In genomic region chr2:219297766-219298456, GRCh38 we compare ENCODE assay signal across 14 cellular contexts. TPM values are rescaled to one million over a fixed set of nuclear protein-coding genes. Genes with fewer than 3 reads are reported as not detected.
DNase-seq lines count a peak whose midpoint lies in the region; ATAC-seq and TF ChIP-seq lines count a peak whose summit lies in the region.
"Had no signal": no experiment of that assay in that cellular context is flagged by ENCODE, and none has a peak within 500 bp of the region (broad histone marks: within the 10 kb centered on the region; RNA-seq: fewer than 3 reads in every experiment).

No MANE protein-coding gene starts in this region.

- H2BK12ac ChIP-seq in neuronal stem cell (ENCODE audit: low read length): no peak overlapping the region

- H2BK15ac ChIP-seq in IMR-90 (ENCODE audit: low read depth, low read length): no peak overlapping the region
- peak overlapping the region; percentile 71 for H2BK15ac ChIP-seq in neuronal stem cell (ENCODE audit: low read length)

- H3K4me1 ChIP-seq in IMR-90 (ENCODE audit: control insufficient read depth, insufficient read depth, low read length): peaks cover 8% of the 10 kb centered on the region; the same call in 1 of the 2 replicates
- no peaks in the 10 kb centered on the region for H3K4me1 ChIP-seq in endodermal cell (ENCODE audit: control insufficient read depth, insufficient read depth, low read length)
- peaks cover 26 to 28% of the 10 kb centered on the region in 2 donors for H3K4me1 ChIP-seq in neuronal stem cell (ENCODE audit: control insufficient read depth in 2 of 2, insufficient read depth in 1 of 2, low read depth in 1 of 2, low read length in 2 of 2)

- H3K9me1 ChIP-seq in IMR-90 (ENCODE audit: insufficient read depth, low read length): no peaks in the 10 kb centered on the region

- H3K56ac ChIP-seq in IMR-90 (ENCODE audit: extremely low read depth, insufficient read depth, low read length): no peak overlapping the region

- H3K14ac ChIP-seq in IMR-90 (replicated peaks; ENCODE audit: low read depth, low read length) (no peak overlapping the region), neuronal stem cell (ENCODE audit: low read length) (peak overlapping the region; percentile 58)

- H3K27me3 ChIP-seq in IMR-90 (ENCODE audit: control insufficient read depth, insufficient read depth, low read length) (no peaks in the 10 kb centered on the region), endodermal cell (ENCODE audit: control insufficient read depth, insufficient read depth, low read length, poor library complexity, severe bottlenecking) (peaks cover 47% of the 10 kb centered on the region), neuronal stem cell (ENCODE audit: control insufficient read depth in 3 of 3, insufficient read depth in 3 of 3, low read depth in 1 of 3, low read length in 3 of 3) (peaks cover 0 to 28% (median 0%) of the 10 kb centered on the region in 3 experiments)

- H3K4me3 ChIP-seq in IMR-90 (ENCODE audit: insufficient read depth, low read depth, low read length): no peak overlapping the region
- no peak overlapping the region for H3K4me3 ChIP-seq in endodermal cell (ENCODE audit: low read length)
- H3K4me3 ChIP-seq in neuronal stem cell (ENCODE audit: low read length in 2 of 2): no peak overlapping the region
- H3K4me3 ChIP-seq: coronary artery, tibial artery had no signal

- no peaks in the 10 kb centered on the region for H4K20me1 ChIP-seq in IMR-90 (ENCODE audit: insufficient read depth, low read length)

- POLR2A ChIA-PET in IMR-90 (lab: Charles Lee; ENCODE audit: unreplicated experiment): no interaction called here

- intact Hi-C loops in IMR-90 (cut with micrococcal nuclease): loop anchor here (1.0 to 5.0 kb wide), 4 partner anchors 79 to 241 kb away; partner anchors contain the start of gene NHEJ1

- H2AFZ ChIP-seq in IMR-90 (replicated peaks; ENCODE audit: low read length, poor library complexity) (no peak overlapping the region), neuronal stem cell (ENCODE audit: low read length) (no peak overlapping the region)

- DNase-seq in D341Med (ENCODE audit: low spot score) (peak; percentile 51), IMR-90 (no peak), endodermal cell (peak; percentile 64), neuronal stem cell (ENCODE audit: low spot score) (no peak), omental fat pad (ENCODE audit: low spot score) (no peak), globus pallidus (ENCODE audit: low spot score) (no peak)

- H4K8ac ChIP-seq in IMR-90 (ENCODE audit: low read depth in 2 of 2, low read length in 2 of 2): no peak overlapping the region
- no peak overlapping the region for H4K8ac ChIP-seq in neuronal stem cell (ENCODE audit: low read depth, low read length)

- no peak overlapping the region for H3K23ac ChIP-seq in IMR-90 (ENCODE audit: low read depth, low read length)
- no peak overlapping the region for H3K23ac ChIP-seq in neuronal stem cell (ENCODE audit: low read depth, low read length, poor library complexity)

- TF ChIP-seq RAD21 in IMR-90 (IDR thresholded peaks at IDR 0.05; ENCODE audit: low read length): no peak

- peak overlapping the region; percentile 69 for H2AK9ac ChIP-seq in IMR-90 (replicated peaks; ENCODE audit: low read depth, low read length, poor library complexity)

- peaks cover 3% of the 10 kb centered on the region for H3K4me1 Mint-ChIP-seq in endodermal cell

- H2BK5ac ChIP-seq in IMR-90 (ENCODE audit: low read depth, low read length, poor library complexity, severe bottlenecking): no peak overlapping the region
- no peak overlapping the region for H2BK5ac ChIP-seq in neuronal stem cell (ENCODE audit: low read length)

- in situ Hi-C loops in IMR-90 (cut with MboI; ENCODE audit: low sequenced_read_pairs): loop anchor here (5.0 kb wide), 1 partner anchor 126 kb away; the partner anchor contains the start of gene SLC23A3

- ATAC-seq in IMR-90 (ENCODE audit: low read depth) (no peak), omental fat pad (ENCODE audit: low FRiP score) (no peak), GM21723 (IDR thresholded peaks at IDR 0.05; ENCODE audit: unreplicated experiment) (no peak)

- H3K27ac ChIP-seq in IMR-90 (ENCODE audit: insufficient read depth, low read length) (no peak overlapping the region), endodermal cell (ENCODE audit: low read depth, low read length) (no peak overlapping the region), neuronal stem cell (replicated peaks; ENCODE audit: low read length) (no peak overlapping the region)
- H3K27ac ChIP-seq: coronary artery, tibial artery had no signal

- no peak overlapping the region for H4K5ac ChIP-seq in IMR-90 (ENCODE audit: low read depth, low read length)

- H2BK120ac ChIP-seq in IMR-90 (ENCODE audit: low read depth, low read length): no peak overlapping the region
- H2BK120ac ChIP-seq in neuronal stem cell (ENCODE audit: low read depth, low read length): no peak overlapping the region

- no peak overlapping the region for H3K27ac Mint-ChIP-seq in endodermal cell
- H3K27ac Mint-ChIP-seq: activated CD8-positive, alpha-beta T cell treated with anti-CD3 and anti-CD28 coated beads, Interleukin-2, amount 10 ng/mL, durations not matched to agents 7 days and 5 days; mesothelial cell of epicardium had no signal

- CTCF ChIA-PET in IMR-90 (lab: Yijun Ruan, JAX): no interaction called here

- H3K4me2 ChIP-seq in IMR-90 (ENCODE audit: low read depth, low read length) (no peak overlapping the region), neuronal stem cell (ENCODE audit: insufficient read depth, low read length, poor library complexity, severe bottlenecking) (no peak overlapping the region)

- no peak overlapping the region for H3K9ac ChIP-seq in IMR-90 (ENCODE audit: low read depth, low read length)
- no peak overlapping the region for H3K9ac ChIP-seq in endodermal cell (ENCODE audit: extremely low read depth, low read length, poor library complexity, severe bottlenecking)
- no peak overlapping the region for H3K9ac ChIP-seq in neuronal stem cell (ENCODE audit: low read depth, low read length, poor library complexity)

- H3K79me1 ChIP-seq in IMR-90 (ENCODE audit: low read depth in 1 of 2, low read length in 2 of 2): no peaks in the 10 kb centered on the region
- no peaks in the 10 kb centered on the region for H3K79me1 ChIP-seq in neuronal stem cell (ENCODE audit: low read depth, low read length)

- H2BK20ac ChIP-seq in IMR-90 (ENCODE audit: low read depth, low read length): no peak overlapping the region

- no peak overlapping the region for H4K91ac ChIP-seq in IMR-90 (ENCODE audit: insufficient read depth, low read depth, low read length)
- no peak overlapping the region for H4K91ac ChIP-seq in neuronal stem cell (ENCODE audit: low read depth, low read length, poor library complexity)

- no peak for TF ChIP-seq POLR2A in IMR-90 (IDR thresholded peaks at IDR 0.05; ENCODE audit: low read depth, low read length)

- TF ChIP-seq CTCF in IMR-90 (conservative IDR thresholded peaks at IDR 0.05; ENCODE audit: low read depth, low read length): peak; percentile 28; the same call in 1 of the 2 replicates
- TF ChIP-seq CTCF in endodermal cell (conservative IDR thresholded peaks at IDR 0.05): no peak
- TF ChIP-seq CTCF in omental fat pad (IDR thresholded peaks at IDR 0.05): no peak

- BruUV-seq in IMR-90 (replicated peaks; lab: Mats Ljungman, UMichigan): no TSS peak

- dilution Hi-C loops in IMR-90 (cut with HindIII; ENCODE audit: low sequenced_read_pairs, unreplicated experiment): no loop called here

- H3K9me3 ChIP-seq in IMR-90 (ENCODE audit: control insufficient read depth, insufficient read depth, low read length) (no peaks in the 10 kb centered on the region), endodermal cell (ENCODE audit: control insufficient read depth, low read length) (no peaks in the 10 kb centered on the region), neuronal stem cell (replicated peaks in 1 of 2; ENCODE audit: control insufficient read depth in 2 of 2, insufficient read depth in 1 of 2, low read depth in 1 of 2, low read length in 2 of 2) (peaks cover 0 to under 1% of the 10 kb centered on the region in 2 donors)
- H3K9me3 ChIP-seq: tibial artery had no signal

- H3K27me3 Mint-ChIP-seq in endodermal cell (ENCODE audit: insufficient read depth): peaks cover 64% of the 10 kb centered on the region

- H3K4me3 Mint-ChIP-seq in endodermal cell: no peak overlapping the region
- H3K4me3 Mint-ChIP-seq: CD4-positive, alpha-beta memory T cell; mesothelial cell of epicardium had no signal

- WGBS in IMR-90 (ENCODE audit: extremely low coverage in 2 of 2, insufficient read length in 1 of 2), 2 experiments: 100% methylated on average over 3 of the region's 14 CpGs; no CpG with 5 or more reads in 1 of the 2 experiments
- 91 to 93% methylated on average over 7 to 14 of the region's 14 CpGs for WGBS in endodermal cell (ENCODE audit: insufficient coverage in 1 of 2, insufficient read length in 1 of 2), 2 experiments
- WGBS in neuronal stem cell (ENCODE audit: extremely low coverage in 2 of 2, insufficient read length in 2 of 2, insufficient replicate concordance in 1 of 2), 2 donors: no CpG with 5 or more reads among the region's 14 CpGs

- no peaks in the 10 kb centered on the region for H3K36me3 Mint-ChIP-seq in endodermal cell (ENCODE audit: low read depth)
- H3K36me3 Mint-ChIP-seq: CD4-positive, alpha-beta memory T cell; IgD-negative memory B cell; mesothelial cell of epicardium had no signal

- H3K36me3 ChIP-seq in IMR-90 (ENCODE audit: control insufficient read depth, insufficient read depth, low read length) (peaks cover 4% of the 10 kb centered on the region), endodermal cell (ENCODE audit: control insufficient read depth, insufficient read depth, low read length) (no peaks in the 10 kb centered on the region), neuronal stem cell (replicated peaks in 1 of 2; ENCODE audit: control insufficient read depth in 2 of 2, insufficient read depth in 2 of 2, low read length in 2 of 2) (no peaks in the 10 kb centered on the region)
- H3K36me3 ChIP-seq: tibial artery had no signal

- H3K9me3 Mint-ChIP-seq in endodermal cell: no peaks in the 10 kb centered on the region
- H3K9me3 Mint-ChIP-seq: IgD-negative memory B cell, mesothelial cell of epicardium had no signal

- no peak overlapping the region for H3K4ac ChIP-seq in IMR-90 (ENCODE audit: low read depth, low read length)
- H3K4ac ChIP-seq in neuronal stem cell (ENCODE audit: low read length): peak overlapping the region; percentile 44

- H2AK5ac ChIP-seq in IMR-90 (ENCODE audit: low read depth, low read length) (no peak overlapping the region), neuronal stem cell (ENCODE audit: low read depth, low read length) (peak overlapping the region; percentile 66)

- no peak overlapping the region for H3K18ac ChIP-seq in IMR-90 (ENCODE audit: low read depth, low read length)
- peak overlapping the region; percentile 29 for H3K18ac ChIP-seq in neuronal stem cell (ENCODE audit: low read length)

RNA-seq across cellular contexts. Expression of gene PTPRN, which starts 11.3 kb away (rescaled TPM):
- total RNA-seq in IMR-90 (2012; rRNA removed) (4.4 and 5.2 TPM in 2 replicates), endodermal cell (1 to 10 TPM in 1 of 2 donors, under 1 TPM in 1; 0.44 to 1.1 TPM), omental fat pad (1 to 10 TPM in 1 of 4 donors, under 1 TPM in 1, not detected in 2; 0.12 to 1.0 TPM)
- 21.4 and 22.0 TPM in 2 replicates for polyA plus RNA-seq in IMR-90 (2012; rRNA removed)
- polyA plus RNA-seq in IMR-90 (2012; cell fraction: cytosol; rRNA removed): 16.3 and 28.2 TPM in 2 replicates
- polyA plus RNA-seq in IMR-90 (2012; cell fraction: nucleus; rRNA removed; ENCODE audit: low replicate concordance): 20.4 and 43.0 TPM in 2 replicates
- polyA plus RNA-seq in endodermal cell (2013, experiment 1 of 2): 6.5 TPM
- polyA plus RNA-seq in endodermal cell (2013, experiment 2 of 2): 4.9 TPM
- 0.36 TPM for polyA plus RNA-seq in neuronal stem cell (2013, experiment 1 of 2)
- 0.47 TPM for polyA plus RNA-seq in neuronal stem cell (2013, experiment 2 of 2)
- total RNA-seq: CD4-positive, alpha-beta memory T cell; skeletal muscle tissue had no signal
- polyA plus RNA-seq: IgD-negative memory B cell had no signal

RNA-seq across cellular contexts. Expression of gene DNAJB2, which starts 18.7 kb away (rescaled TPM):
- total RNA-seq in IMR-90 (2012; rRNA removed) (30.6 and 43.0 TPM in 2 replicates), endodermal cell (10 to 100 TPM; 61.9 to 80.9 TPM), omental fat pad (10 to 100 TPM; 27.5 to 56.6 (median 46.8) TPM)
- 45.8 and 50.7 TPM in 2 replicates for polyA plus RNA-seq in IMR-90 (2012; rRNA removed)
- polyA plus RNA-seq in IMR-90 (2012; cell fraction: cytosol; rRNA removed): 48.2 and 52.0 TPM in 2 replicates
- polyA plus RNA-seq in IMR-90 (2012; cell fraction: nucleus; rRNA removed; ENCODE audit: low replicate concordance): 150 and 169 TPM in 2 replicates
- polyA plus RNA-seq in endodermal cell (2013, experiment 1 of 2): 49.6 TPM
- polyA plus RNA-seq in endodermal cell (2013, experiment 2 of 2): 53.0 TPM
- polyA plus RNA-seq in neuronal stem cell (2013, experiment 1 of 2): 39.6 TPM
- 39.1 TPM for polyA plus RNA-seq in neuronal stem cell (2013, experiment 2 of 2)

RNA-seq across cellular contexts. Expression of gene RESP18, which starts 34.6 kb away (rescaled TPM):
- total RNA-seq in IMR-90 (2012; rRNA removed): not detected in 2 replicates
- not detected in 2 replicates for polyA plus RNA-seq in IMR-90 (2012; rRNA removed)
- not detected in 2 replicates for polyA plus RNA-seq in IMR-90 (2012; cell fraction: cytosol; rRNA removed)
- not detected in 2 replicates for polyA plus RNA-seq in IMR-90 (2012; cell fraction: nucleus; rRNA removed; ENCODE audit: low replicate concordance)
- not detected for total RNA-seq in endodermal cell
- polyA plus RNA-seq in endodermal cell (2013, experiment 1 of 2): not detected
- polyA plus RNA-seq in endodermal cell (2013, experiment 2 of 2): not detected
- polyA plus RNA-seq in neuronal stem cell (2013, experiment 1 of 2): not detected
- not detected for polyA plus RNA-seq in neuronal stem cell (2013, experiment 2 of 2)
- total RNA-seq in omental fat pad: not detected
- total RNA-seq: activated CD8-positive, alpha-beta T cell treated with anti-CD3 and anti-CD28 coated beads, Interleukin-2, amount 10 ng/mL, durations not matched to agents 7 days and 5 days; CD4-positive, alpha-beta memory T cell; mesothelial cell of epicardium; skeletal muscle tissue had no signal
- polyA plus RNA-seq: CD4-positive, alpha-beta memory T cell; IgD-negative memory B cell had no signal

RNA-seq across cellular contexts. Expression of gene TUBA4A, which starts 44.2 kb away (rescaled TPM):
- total RNA-seq in IMR-90 (2012; rRNA removed) (21.9 and 26.1 TPM in 2 replicates), endodermal cell (1 to 10 TPM; 4.0 to 9.5 TPM), omental fat pad (10 to 100 TPM; 26.9 to 74.0 (median 50.3) TPM)
- 30.3 and 35.6 TPM in 2 replicates for polyA plus RNA-seq in IMR-90 (2012; rRNA removed)
- 19.5 and 39.0 TPM in 2 replicates for polyA plus RNA-seq in IMR-90 (2012; cell fraction: cytosol; rRNA removed)
- polyA plus RNA-seq in IMR-90 (2012; cell fraction: nucleus; rRNA removed; ENCODE audit: low replicate concordance): 46.8 and 128 TPM in 2 replicates
- polyA plus RNA-seq in endodermal cell (2013, experiment 1 of 2): 3.3 TPM
- 2.3 TPM for polyA plus RNA-seq in endodermal cell (2013, experiment 2 of 2)
- polyA plus RNA-seq in neuronal stem cell (2013, experiment 1 of 2): 0.42 TPM
- polyA plus RNA-seq in neuronal stem cell (2013, experiment 2 of 2): 0.78 TPM

RNA-seq across cellular contexts. Expression of gene TUBA4B, which starts 44.9 kb away (rescaled TPM):
- total RNA-seq in IMR-90 (2012; rRNA removed): not detected in 2 replicates
- polyA plus RNA-seq in IMR-90 (2012; rRNA removed): not detected in 2 replicates
- polyA plus RNA-seq in IMR-90 (2012; cell fraction: cytosol; rRNA removed): not detected in 2 replicates
- polyA plus RNA-seq in IMR-90 (2012; cell fraction: nucleus; rRNA removed; ENCODE audit: low replicate concordance): 0.05 TPM in 1 of 2 replicates, not detected in the other
- total RNA-seq in endodermal cell: not detected
- polyA plus RNA-seq in endodermal cell (2013, experiment 1 of 2): not detected
- not detected for polyA plus RNA-seq in endodermal cell (2013, experiment 2 of 2)
- not detected for polyA plus RNA-seq in neuronal stem cell (2013, experiment 1 of 2)
- polyA plus RNA-seq in neuronal stem cell (2013, experiment 2 of 2): not detected
- total RNA-seq in omental fat pad: not detected
- total RNA-seq: activated CD8-positive, alpha-beta T cell treated with anti-CD3 and anti-CD28 coated beads, Interleukin-2, amount 10 ng/mL, durations not matched to agents 7 days and 5 days; CD4-positive, alpha-beta memory T cell; mesothelial cell of epicardium; skeletal muscle tissue had no signal
- polyA plus RNA-seq: CD4-positive, alpha-beta memory T cell; IgD-negative memory B cell had no signal

Comparison
In these comparisons a context has a peak if more than half of its experiments do, and no peak if none do; other contexts are left out.
1. DNase-seq: peak in D341Med (single experiment) and endodermal cell (single experiment); none in IMR-90 (single experiment), neuronal stem cell (single experiment), omental fat pad (single experiment) and globus pallidus (single experiment).